1 cellular context compared by ENCODE assay signal in genomic region chr12:21501258-21502163, GRCh38.
A peak's percentile ranks its signal among the peaks of the same experiment; 100 is the strongest.
TF ChIP-seq lines count a peak whose summit lies in the region.

Gene GOLT1B (plus strand): TSS chr12:21501789. CDS start chr12:21501924, 135 bp downstream.
A gene with protein sequence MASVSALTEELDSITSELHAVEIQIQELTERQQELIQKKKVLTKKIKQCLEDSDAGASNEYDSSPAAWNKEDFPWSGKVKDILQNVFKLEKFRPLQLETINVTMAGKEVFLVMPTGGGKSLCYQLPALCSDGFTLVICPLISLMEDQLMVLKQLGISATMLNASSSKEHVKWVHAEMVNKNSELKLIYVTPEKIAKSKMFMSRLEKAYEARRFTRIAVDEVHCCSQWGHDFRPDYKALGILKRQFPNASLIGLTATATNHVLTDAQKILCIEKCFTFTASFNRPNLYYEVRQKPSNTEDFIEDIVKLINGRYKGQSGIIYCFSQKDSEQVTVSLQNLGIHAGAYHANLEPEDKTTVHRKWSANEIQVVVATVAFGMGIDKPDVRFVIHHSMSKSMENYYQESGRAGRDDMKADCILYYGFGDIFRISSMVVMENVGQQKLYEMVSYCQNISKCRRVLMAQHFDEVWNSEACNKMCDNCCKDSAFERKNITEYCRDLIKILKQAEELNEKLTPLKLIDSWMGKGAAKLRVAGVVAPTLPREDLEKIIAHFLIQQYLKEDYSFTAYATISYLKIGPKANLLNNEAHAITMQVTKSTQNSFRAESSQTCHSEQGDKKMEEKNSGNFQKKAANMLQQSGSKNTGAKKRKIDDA (minus strand): TSS chr12:21501635. CDS start chr12:21499570, 2,065 bp downstream.

TF ChIP-seq in GM12878, 131 proteins besides CTCF, POLR2A, EP300 and RAD21 (continued from another document and continues in another):
- peak; percentile 54 for TF ChIP-seq HCFC1 (IDR thresholded peaks at IDR 0.05; ENCODE audit: low read length)
- no peak for TF ChIP-seq MYB (IDR thresholded peaks at IDR 0.05; ENCODE audit: borderline replicate concordance, low read depth, low read length)
- TF ChIP-seq E4F1 (IDR thresholded peaks at IDR 0.05; ENCODE audit: borderline replicate concordance, partially characterized antibody): peak; percentile 88
- no peak for TF ChIP-seq SIX5 (IDR thresholded peaks at IDR 0.05; ENCODE audit: low read depth, low read length, severe bottlenecking)
- TF ChIP-seq, protein P1, sequence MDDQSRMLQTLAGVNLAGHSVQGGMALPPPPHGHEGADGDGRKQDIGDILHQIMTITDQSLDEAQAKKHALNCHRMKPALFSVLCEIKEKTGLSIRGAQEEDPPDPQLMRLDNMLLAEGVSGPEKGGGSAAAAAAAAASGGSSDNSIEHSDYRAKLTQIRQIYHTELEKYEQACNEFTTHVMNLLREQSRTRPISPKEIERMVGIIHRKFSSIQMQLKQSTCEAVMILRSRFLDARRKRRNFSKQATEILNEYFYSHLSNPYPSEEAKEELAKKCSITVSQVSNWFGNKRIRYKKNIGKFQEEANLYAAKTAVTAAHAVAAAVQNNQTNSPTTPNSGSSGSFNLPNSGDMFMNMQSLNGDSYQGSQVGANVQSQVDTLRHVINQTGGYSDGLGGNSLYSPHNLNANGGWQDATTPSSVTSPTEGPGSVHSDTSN (IDR thresholded peaks at IDR 0.05; ENCODE audit: insufficient replicate concordance, low read depth, low read length): peak; percentile 63
- no peak for TF ChIP-seq CEBPZ (IDR thresholded peaks at IDR 0.05; ENCODE audit: low read depth, low read length)
- TF ChIP-seq HDAC6 (IDR thresholded peaks at IDR 0.05; ENCODE audit: unreplicated experiment): no peak
- TF ChIP-seq BACH1 (IDR thresholded peaks at IDR 0.05; ENCODE audit: borderline replicate concordance): no peak
- no peak; the same call in 1 of the 2 replicates for TF ChIP-seq NR2C1 (IDR thresholded peaks at IDR 0.05)
- no peak for TF ChIP-seq WRNIP1 (IDR thresholded peaks at IDR 0.05; ENCODE audit: borderline replicate concordance, low read depth, low read length)
- TF ChIP-seq, protein P2, sequence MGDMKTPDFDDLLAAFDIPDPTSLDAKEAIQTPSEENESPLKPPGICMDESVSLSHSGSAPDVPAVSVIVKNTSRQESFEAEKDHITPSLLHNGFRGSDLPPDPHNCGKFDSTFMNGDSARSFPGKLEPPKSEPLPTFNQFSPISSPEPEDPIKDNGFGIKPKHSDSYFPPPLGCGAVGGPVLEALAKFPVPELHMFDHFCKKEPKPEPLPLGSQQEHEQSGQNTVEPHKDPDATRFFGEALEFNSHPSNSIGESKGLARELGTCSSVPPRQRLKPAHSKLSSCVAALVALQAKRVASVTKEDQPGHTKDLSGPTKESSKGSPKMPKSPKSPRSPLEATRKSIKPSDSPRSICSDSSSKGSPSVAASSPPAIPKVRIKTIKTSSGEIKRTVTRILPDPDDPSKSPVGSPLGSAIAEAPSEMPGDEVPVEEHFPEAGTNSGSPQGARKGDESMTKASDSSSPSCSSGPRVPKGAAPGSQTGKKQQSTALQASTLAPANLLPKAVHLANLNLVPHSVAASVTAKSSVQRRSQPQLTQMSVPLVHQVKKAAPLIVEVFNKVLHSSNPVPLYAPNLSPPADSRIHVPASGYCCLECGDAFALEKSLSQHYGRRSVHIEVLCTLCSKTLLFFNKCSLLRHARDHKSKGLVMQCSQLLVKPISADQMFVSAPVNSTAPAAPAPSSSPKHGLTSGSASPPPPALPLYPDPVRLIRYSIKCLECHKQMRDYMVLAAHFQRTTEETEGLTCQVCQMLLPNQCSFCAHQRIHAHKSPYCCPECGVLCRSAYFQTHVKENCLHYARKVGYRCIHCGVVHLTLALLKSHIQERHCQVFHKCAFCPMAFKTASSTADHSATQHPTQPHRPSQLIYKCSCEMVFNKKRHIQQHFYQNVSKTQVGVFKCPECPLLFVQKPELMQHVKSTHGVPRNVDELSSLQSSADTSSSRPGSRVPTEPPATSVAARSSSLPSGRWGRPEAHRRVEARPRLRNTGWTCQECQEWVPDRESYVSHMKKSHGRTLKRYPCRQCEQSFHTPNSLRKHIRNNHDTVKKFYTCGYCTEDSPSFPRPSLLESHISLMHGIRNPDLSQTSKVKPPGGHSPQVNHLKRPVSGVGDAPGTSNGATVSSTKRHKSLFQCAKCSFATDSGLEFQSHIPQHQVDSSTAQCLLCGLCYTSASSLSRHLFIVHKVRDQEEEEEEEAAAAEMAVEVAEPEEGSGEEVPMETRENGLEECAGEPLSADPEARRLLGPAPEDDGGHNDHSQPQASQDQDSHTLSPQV (IDR thresholded peaks at IDR 0.05): no peak
- no peak for TF ChIP-seq NRF1 (conservative IDR thresholded peaks at IDR 0.05; ENCODE audit: low read depth, low read length)
- TF ChIP-seq, protein P3, sequence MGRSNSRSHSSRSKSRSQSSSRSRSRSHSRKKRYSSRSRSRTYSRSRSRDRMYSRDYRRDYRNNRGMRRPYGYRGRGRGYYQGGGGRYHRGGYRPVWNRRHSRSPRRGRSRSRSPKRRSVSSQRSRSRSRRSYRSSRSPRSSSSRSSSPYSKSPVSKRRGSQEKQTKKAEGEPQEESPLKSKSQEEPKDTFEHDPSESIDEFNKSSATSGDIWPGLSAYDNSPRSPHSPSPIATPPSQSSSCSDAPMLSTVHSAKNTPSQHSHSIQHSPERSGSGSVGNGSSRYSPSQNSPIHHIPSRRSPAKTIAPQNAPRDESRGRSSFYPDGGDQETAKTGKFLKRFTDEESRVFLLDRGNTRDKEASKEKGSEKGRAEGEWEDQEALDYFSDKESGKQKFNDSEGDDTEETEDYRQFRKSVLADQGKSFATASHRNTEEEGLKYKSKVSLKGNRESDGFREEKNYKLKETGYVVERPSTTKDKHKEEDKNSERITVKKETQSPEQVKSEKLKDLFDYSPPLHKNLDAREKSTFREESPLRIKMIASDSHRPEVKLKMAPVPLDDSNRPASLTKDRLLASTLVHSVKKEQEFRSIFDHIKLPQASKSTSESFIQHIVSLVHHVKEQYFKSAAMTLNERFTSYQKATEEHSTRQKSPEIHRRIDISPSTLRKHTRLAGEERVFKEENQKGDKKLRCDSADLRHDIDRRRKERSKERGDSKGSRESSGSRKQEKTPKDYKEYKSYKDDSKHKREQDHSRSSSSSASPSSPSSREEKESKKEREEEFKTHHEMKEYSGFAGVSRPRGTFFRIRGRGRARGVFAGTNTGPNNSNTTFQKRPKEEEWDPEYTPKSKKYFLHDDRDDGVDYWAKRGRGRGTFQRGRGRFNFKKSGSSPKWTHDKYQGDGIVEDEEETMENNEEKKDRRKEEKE (IDR thresholded peaks at IDR 0.05): no peak
- peak; percentile 10; the same call in 1 of the 2 replicates for TF ChIP-seq ZNF384 (IDR thresholded peaks at IDR 0.05; ENCODE audit: borderline replicate concordance, low read depth, low read length)
- TF ChIP-seq IRF4 (IDR thresholded peaks at IDR 0.05; ENCODE audit: low read depth, low read length): 0 out of 2 replicates have a peak, but pooled peaks have one; percentile 31
- no peak for TF ChIP-seq SUZ12 (IDR thresholded peaks at IDR 0.05; ENCODE audit: unreplicated experiment)
- TF ChIP-seq GATAD2B (conservative IDR thresholded peaks at IDR 0.05; ENCODE audit: low read depth): peak; percentile 69; the same call in 1 of the 2 replicates
- TF ChIP-seq E2F4 (IDR thresholded peaks at IDR 0.05; ENCODE audit: low read depth, low read length): peak; percentile 95
- TF ChIP-seq ATF3 (IDR thresholded peaks at IDR 0.05; ENCODE audit: borderline replicate concordance, extremely low read depth, low read depth, low read length): no peak
- TF ChIP-seq CBX5 (IDR thresholded peaks at IDR 0.05; ENCODE audit: low read depth): 0 out of 2 replicates have a peak, but pooled peaks have one; percentile 51
- TF ChIP-seq SREBF1 (IDR thresholded peaks at IDR 0.05; ENCODE audit: low read length): no peak
- TF ChIP-seq KDM1A (IDR thresholded peaks at IDR 0.05; ENCODE audit: borderline replicate concordance): no peak
- TF ChIP-seq HDGF (IDR thresholded peaks at IDR 0.05): no peak
- peak; percentile 60; the same call in 1 of the 3 replicates for TF ChIP-seq POU2F2 (IDR thresholded peaks at IDR 0.05; ENCODE audit: borderline replicate concordance, low read depth, low read length)
- TF ChIP-seq HDAC2 (IDR thresholded peaks at IDR 0.05): peak; percentile 72; the same call in 1 of the 2 replicates
- TF ChIP-seq, protein P4, sequence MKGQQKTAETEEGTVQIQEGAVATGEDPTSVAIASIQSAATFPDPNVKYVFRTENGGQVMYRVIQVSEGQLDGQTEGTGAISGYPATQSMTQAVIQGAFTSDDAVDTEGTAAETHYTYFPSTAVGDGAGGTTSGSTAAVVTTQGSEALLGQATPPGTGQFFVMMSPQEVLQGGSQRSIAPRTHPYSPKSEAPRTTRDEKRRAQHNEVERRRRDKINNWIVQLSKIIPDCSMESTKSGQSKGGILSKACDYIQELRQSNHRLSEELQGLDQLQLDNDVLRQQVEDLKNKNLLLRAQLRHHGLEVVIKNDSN (IDR thresholded peaks at IDR 0.05; ENCODE audit: borderline replicate concordance, extremely low read length, insufficient read depth, low read depth, low read length): no peak
- TF ChIP-seq FOS (IDR thresholded peaks at IDR 0.05; ENCODE audit: borderline replicate concordance, extremely low read depth, insufficient read length): peak; percentile 97
- no peak; the same call in 1 of the 2 replicates for TF ChIP-seq CHD1 (IDR thresholded peaks at IDR 0.05; ENCODE audit: low read depth, low read length)
- 0 out of 2 replicates have a peak, but pooled peaks have one; percentile 35 for TF ChIP-seq CBFB (IDR thresholded peaks at IDR 0.05; ENCODE audit: low read depth)
- TF ChIP-seq, protein P5, sequence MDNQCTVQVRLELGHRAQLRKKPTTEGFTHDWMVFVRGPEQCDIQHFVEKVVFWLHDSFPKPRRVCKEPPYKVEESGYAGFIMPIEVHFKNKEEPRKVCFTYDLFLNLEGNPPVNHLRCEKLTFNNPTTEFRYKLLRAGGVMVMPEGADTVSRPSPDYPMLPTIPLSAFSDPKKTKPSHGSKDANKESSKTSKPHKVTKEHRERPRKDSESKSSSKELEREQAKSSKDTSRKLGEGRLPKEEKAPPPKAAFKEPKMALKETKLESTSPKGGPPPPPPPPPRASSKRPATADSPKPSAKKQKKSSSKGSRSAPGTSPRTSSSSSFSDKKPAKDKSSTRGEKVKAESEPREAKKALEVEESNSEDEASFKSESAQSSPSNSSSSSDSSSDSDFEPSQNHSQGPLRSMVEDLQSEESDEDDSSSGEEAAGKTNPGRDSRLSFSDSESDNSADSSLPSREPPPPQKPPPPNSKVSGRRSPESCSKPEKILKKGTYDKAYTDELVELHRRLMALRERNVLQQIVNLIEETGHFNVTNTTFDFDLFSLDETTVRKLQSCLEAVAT (IDR thresholded peaks at IDR 0.05): 0 out of 2 replicates have a peak, but pooled peaks have one; percentile 58
- TF ChIP-seq DPF2 (IDR thresholded peaks at IDR 0.05): 0 out of 2 replicates have a peak, but pooled peaks have one; percentile 10
- no peak for TF ChIP-seq MTA3 (IDR thresholded peaks at IDR 0.05; ENCODE audit: borderline replicate concordance, low read length)
- no peak for TF ChIP-seq MEF2B (IDR thresholded peaks at IDR 0.05; ENCODE audit: partially characterized antibody, poor library complexity, severe bottlenecking)
- TF ChIP-seq ZNF24 (IDR thresholded peaks at IDR 0.05): no peak
